8 cellular contexts compared by ENCODE assay signal in the genomic region with DNA sequence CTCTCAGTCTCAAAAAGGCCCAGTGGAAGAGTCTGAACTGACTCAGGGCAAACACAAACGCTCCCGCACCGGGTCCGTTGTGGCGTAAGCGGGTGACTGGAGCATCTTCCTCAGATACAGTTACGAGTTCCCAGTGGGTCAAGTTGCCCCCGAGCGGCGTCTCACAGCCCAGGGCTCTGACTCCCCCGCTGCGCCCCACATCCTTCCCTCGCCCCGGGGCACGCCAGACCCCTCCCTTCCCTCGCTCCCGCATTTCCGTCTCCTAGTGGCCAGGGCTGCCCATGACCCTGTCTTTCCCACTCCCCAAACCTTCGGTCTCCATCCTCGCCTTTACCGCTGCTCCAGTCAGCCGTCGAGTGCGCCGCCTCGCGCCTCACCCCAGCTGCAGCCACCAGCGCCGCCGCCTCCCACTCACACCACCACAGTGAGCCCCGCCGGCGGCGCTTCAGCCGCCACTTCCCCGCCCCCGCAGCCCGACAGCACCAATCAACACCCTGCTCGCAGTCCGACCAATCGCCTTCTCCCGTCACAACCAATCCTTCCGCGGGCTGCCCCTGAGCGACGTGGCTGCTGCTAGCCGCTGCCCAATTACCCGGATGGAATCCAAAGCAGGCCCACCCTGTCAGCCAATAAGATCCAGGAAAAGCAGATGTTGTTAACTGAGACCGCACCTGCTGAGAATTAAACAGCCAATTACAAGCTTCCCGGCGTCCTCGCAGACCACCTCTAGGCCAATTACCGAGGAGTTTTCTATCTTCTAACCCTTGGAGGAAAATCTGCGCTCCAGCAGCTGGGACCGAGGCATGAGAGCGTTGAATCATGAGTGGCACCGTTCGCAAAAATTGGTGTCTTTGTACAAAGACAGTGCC. TPM values are rescaled to one million over a fixed set of nuclear protein-coding genes. Genes with fewer than 3 reads are reported as not detected.
DNase-seq lines count a peak whose midpoint lies in the region; ATAC-seq and TF ChIP-seq lines count a peak whose summit lies in the region.

TSS of gene TDRKH (minus strand) at position 430 of the 869 bp plus-strand sequence. CDS start 7,478 bp downstream, outside the sequence.

- no peaks in the 10 kb centered on the region for H3K9me3 Mint-ChIP-seq in Calu3 (ENCODE audit: low read depth, unreplicated experiment)
- no peaks in the 10 kb centered on the region for H3K9me3 Mint-ChIP-seq in endothelial cell (ENCODE audit: unreplicated experiment)
- H3K9me3 Mint-ChIP-seq in mesothelial cell of epicardium: no peaks in the 10 kb centered on the region

- peak; percentile 99 for DNase-seq in Calu3
- peak; percentile 100 for DNase-seq in NT2/D1 (ENCODE audit: low read depth, low spot score)
- DNase-seq in activated CD8-positive, alpha-beta memory T cell treated with anti-CD3 and anti-CD28 coated beads, Interleukin-2, amount 50 U/mL, for 24 hours (ENCODE audit: extremely low read depth): peak; percentile 96
- peak; percentile 97 for DNase-seq in endothelial cell (ENCODE audit: low spot score)
- peak; percentile 96 to 97 for DNase-seq in mesothelial cell of epicardium (ENCODE audit: low spot score in 2 of 2, unreplicated experiment in 2 of 2)
- DNase-seq in stimulated activated CD8-positive, alpha-beta memory T cell treated with anti-CD3 and anti-CD28 coated beads, Interleukin-15, amount 100 ng/mL, for 48 hours (ENCODE audit: low read depth in 2 of 2): peak; percentile 99

- H3K4me1 ChIP-seq in HUES48 (ENCODE audit: control insufficient read depth, insufficient read depth, low read length): no peaks in the 10 kb centered on the region; the same call in 1 of the 2 replicates
- H3K4me1 ChIP-seq in NT2/D1 (ENCODE audit: insufficient read depth, insufficient read length): no peaks in the 10 kb centered on the region

- H3K4me3 Mint-ChIP-seq in Calu3 (ENCODE audit: low read depth, unreplicated experiment) (peak within 1 kb of the TSS; percentile 91), endothelial cell (ENCODE audit: unreplicated experiment) (peak within 1 kb of the TSS; percentile 95), mesothelial cell of epicardium (peak within 1 kb of the TSS; percentile 85)

- H3K9ac ChIP-seq in HUES48 (ENCODE audit: low read depth, low read length): 0 out of 2 replicates have a peak within 1 kb of the TSS, but pooled peaks have one; percentile 33
- peak within 1 kb of the TSS; percentile 71 for H3K9ac ChIP-seq in NT2/D1 (ENCODE audit: insufficient read length, low read depth)

- H3K4me1 Mint-ChIP-seq in Calu3 (ENCODE audit: low read depth, unreplicated experiment) (no peaks in the 10 kb centered on the region), endothelial cell (ENCODE audit: unreplicated experiment) (peaks cover 12% of the 10 kb centered on the region), mesothelial cell of epicardium (peaks cover 15% of the 10 kb centered on the region)

- BruUV-seq in Calu3 (replicated peaks; lab: Mats Ljungman, UMichigan): no TSS peak

- H3K36me3 ChIP-seq in HUES48 (ENCODE audit: control insufficient read depth, insufficient read depth, low read length) (no peaks in the 10 kb centered on the region), NT2/D1 (ENCODE audit: insufficient read depth, insufficient read length, low read length) (no peaks in the 10 kb centered on the region)

- peak within 1 kb of the TSS; percentile 55 for H3K27ac ChIP-seq in HUES48 (ENCODE audit: low read depth, low read length)

- CTCF ChIA-PET in Calu3 (lab: Charles Lee): interaction anchor here (0.8 to 1.5 kb wide), 2 partner anchors 27 to 30 kb away, joined by 3 read pairs; partner anchors contain the start of gene MRPL9

- H3K9me3 ChIP-seq in HUES48 (ENCODE audit: control insufficient read depth, insufficient read depth, low read length) (no peaks in the 10 kb centered on the region), NT2/D1 (ENCODE audit: insufficient read depth, low read length) (no peaks in the 10 kb centered on the region)

- intact Hi-C loops in Calu3 (cut with micrococcal nuclease; ENCODE audit: unreplicated experiment): loop anchor here (2.0 kb wide), 1 partner anchor 46 kb away; no protein-coding TSS in a partner anchor

- H3K36me3 Mint-ChIP-seq in Calu3 (ENCODE audit: insufficient read depth, unreplicated experiment) (peaks cover 22% of the 10 kb centered on the region), endothelial cell (ENCODE audit: low read depth, unreplicated experiment) (no peaks in the 10 kb centered on the region), mesothelial cell of epicardium (no peaks in the 10 kb centered on the region)

- H3K27me3 ChIP-seq in HUES48 (ENCODE audit: control insufficient read depth, insufficient read depth, low read length) (no peaks in the 10 kb centered on the region; the same call in 1 of the 2 replicates), NT2/D1 (ENCODE audit: insufficient read depth, insufficient read length) (peaks cover 22% of the 10 kb centered on the region)

- ATAC-seq in GM21390 (IDR thresholded peaks at IDR 0.05; ENCODE audit: unreplicated experiment): peak; percentile 94

- H3K4me3 ChIP-seq in HUES48 (ENCODE audit: low read depth, low read length): peak within 1 kb of the TSS; percentile 98
- H3K4me3 ChIP-seq in NT2/D1 (ENCODE audit: insufficient read length, low read depth): peak within 1 kb of the TSS; percentile 76

- no peaks in the 10 kb centered on the region for H3K27me3 Mint-ChIP-seq in Calu3 (ENCODE audit: unreplicated experiment)
- H3K27me3 Mint-ChIP-seq in endothelial cell (ENCODE audit: unreplicated experiment): peaks cover 1% of the 10 kb centered on the region
- peaks cover 6% of the 10 kb centered on the region for H3K27me3 Mint-ChIP-seq in mesothelial cell of epicardium (ENCODE audit: low read depth)

- H3K27ac Mint-ChIP-seq in Calu3 (ENCODE audit: unreplicated experiment) (peak within 1 kb of the TSS; percentile 82), endothelial cell (ENCODE audit: unreplicated experiment) (peak within 1 kb of the TSS; percentile 58), mesothelial cell of epicardium (peak within 1 kb of the TSS; percentile 85)

- peak; percentile 33 for TF ChIP-seq CTCF in Calu3 (IDR thresholded peaks at IDR 0.05; ENCODE audit: unreplicated experiment)
- no peak for TF ChIP-seq CTCF in endothelial cell (IDR thresholded peaks at IDR 0.05; ENCODE audit: unreplicated experiment)
- TF ChIP-seq CTCF in mesothelial cell of epicardium (IDR thresholded peaks at IDR 0.05; ENCODE audit: unreplicated experiment): no peak

RNA-seq across cellular contexts. Expression of gene TDRKH, which starts in this region (rescaled TPM):
- total RNA-seq in Calu3 (2022) (20.2 and 25.7 TPM in 2 replicates), endothelial cell (ENCODE audit: unreplicated experiment) (27.2 TPM), mesothelial cell of epicardium (8.2 to 9.9 TPM (median 8.4 TPM) in 3 replicates)

Comparison
In these comparisons a context has a peak if more than half of its experiments do, and no peak if none do; other contexts are left out.
1. Peak in every context shown above with its lines: DNase-seq, ATAC-seq, H3K4me3 ChIP-seq and H3K27ac ChIP-seq.